Comparison of ENCODE assay signal across 23 cellular contexts in genomic region chr12:110728628-110729027, GRCh38. TPM values are rescaled to one million over a fixed set of nuclear protein-coding genes. Genes with fewer than 3 reads are reported as not detected.
DNase-seq lines count a peak whose midpoint lies in the region; ATAC-seq and TF ChIP-seq lines count a peak whose summit lies in the region.
"Had no signal": no experiment of that assay in that cellular context is flagged by ENCODE, and none has a peak within 500 bp of the region (broad histone marks: within the 10 kb centered on the region; RNA-seq: fewer than 3 reads in every experiment).

No MANE protein-coding gene starts in this region.

- POLR2A ChIA-PET in CD8-positive, alpha-beta memory T cell (lab: Charles Lee) = no interaction called here

- peaks cover 32 to 72% (median 58%) of the 10 kb centered on the region in 4 donors for H3K4me1 Mint-ChIP-seq in CD4-positive, CD25-positive, alpha-beta regulatory T cell
- H3K4me1 Mint-ChIP-seq in CD8-positive, alpha-beta memory T cell = peaks cover 65 to 78% (median 78%) of the 10 kb centered on the region in 3 donors
- peaks cover 41% of the 10 kb centered on the region for H3K4me1 Mint-ChIP-seq in activated T-helper 17 cell treated with anti-CD3 and anti-CD28 coated beads, Interleukin-2, amount 50 U/mL, for 72 hours
- peaks cover 35 to 61% (median 46%) of the 10 kb centered on the region in 3 donors for H3K4me1 Mint-ChIP-seq in naive B cell

- CTCF ChIA-PET in CD8-positive, alpha-beta memory T cell (lab: Charles Lee) = interaction anchor here (0.6 kb wide), 1 partner anchor 775 kb away, joined by 3 read pairs; no protein-coding TSS in a partner anchor

- no peaks in the 10 kb centered on the region for H3K27me3 Mint-ChIP-seq in CD4-positive, CD25-positive, alpha-beta regulatory T cell
- no peaks in the 10 kb centered on the region for H3K27me3 Mint-ChIP-seq in CD8-positive, alpha-beta memory T cell
- H3K27me3 Mint-ChIP-seq in activated T-helper 17 cell treated with anti-CD3 and anti-CD28 coated beads, Interleukin-2, amount 50 U/mL, for 72 hours = no peaks in the 10 kb centered on the region
- no peaks in the 10 kb centered on the region for H3K27me3 Mint-ChIP-seq in naive B cell
- H3K27me3 Mint-ChIP-seq: type B pancreatic cell had no signal

- peaks cover 86% of the 10 kb centered on the region for H3K36me3 ChIP-seq in CD4-positive, CD25-positive, alpha-beta regulatory T cell (ENCODE audit: control insufficient read depth, insufficient read depth, low read length)
- peaks cover 40% of the 10 kb centered on the region for H3K36me3 ChIP-seq in CD8-positive, alpha-beta memory T cell (ENCODE audit: insufficient read depth, low read length)
- no peaks in the 10 kb centered on the region for H3K36me3 ChIP-seq in testis (ENCODE audit: low read depth, missing control alignments)

- H3K27me3 ChIP-seq in CD4-positive, CD25-positive, alpha-beta regulatory T cell (ENCODE audit: control insufficient read depth, insufficient read depth, low read length) = no peaks in the 10 kb centered on the region
- no peaks in the 10 kb centered on the region for H3K27me3 ChIP-seq in CD8-positive, alpha-beta memory T cell (ENCODE audit: insufficient read depth, low read length, poor library complexity, severe bottlenecking)
- H3K27me3 ChIP-seq in foreskin keratinocyte (no peaks in the 10 kb centered on the region), testis (no peaks in the 10 kb centered on the region)
- H3K27me3 ChIP-seq: body of pancreas, colonic mucosa, stomach had no signal

- WGBS in testis, 2 donors = 81 to 95% methylated on average over 1 of the region's 1 CpG

- TF ChIP-seq CTCF in foreskin keratinocyte (conservative IDR thresholded peaks at IDR 0.05) (no peak), testis (IDR thresholded peaks at IDR 0.05) (no peak)

- no peak overlapping the region for H3K4me3 ChIP-seq in CD4-positive, CD25-positive, alpha-beta regulatory T cell (ENCODE audit: low read depth, low read length)
- H3K4me3 ChIP-seq in CD8-positive, alpha-beta memory T cell (ENCODE audit: low read length) = no peak overlapping the region
- no peak overlapping the region for H3K4me3 ChIP-seq in testis
- H3K4me3 ChIP-seq: body of pancreas, colonic mucosa, stomach had no signal

- H3K9me3 ChIP-seq in CD4-positive, CD25-positive, alpha-beta regulatory T cell (ENCODE audit: control insufficient read depth in 2 of 2, low read length in 2 of 2) = no peaks in the 10 kb centered on the region
- H3K9me3 ChIP-seq in CD8-positive, alpha-beta memory T cell (ENCODE audit: low read length) = no peaks in the 10 kb centered on the region
- H3K9me3 ChIP-seq in testis = no peaks in the 10 kb centered on the region
- H3K9me3 ChIP-seq: body of pancreas, Caco-2, colonic mucosa, stomach had no signal

- peak overlapping the region; percentile 9 to 93 (median 79) for H3K27ac Mint-ChIP-seq in CD4-positive, CD25-positive, alpha-beta regulatory T cell
- H3K27ac Mint-ChIP-seq in CD8-positive, alpha-beta memory T cell = peak overlapping the region; percentile 21 to 91 (median 74)
- H3K27ac Mint-ChIP-seq in activated T-helper 17 cell treated with anti-CD3 and anti-CD28 coated beads, Interleukin-2, amount 50 U/mL, for 72 hours = peak overlapping the region; percentile 78
- H3K27ac Mint-ChIP-seq in naive B cell = peak overlapping the region in 5 of 6 donors; percentile 41 to 90 (median 43)
- H3K27ac Mint-ChIP-seq: type B pancreatic cell had no signal

- intact Hi-C loops in testis (cut with DNase I; ENCODE audit: low total_unique reads) = no loop called here

- H3K4me1 ChIP-seq in CD4-positive, CD25-positive, alpha-beta regulatory T cell (ENCODE audit: control insufficient read depth, insufficient read depth, low read length, poor library complexity, severe bottlenecking) = peaks cover 41% of the 10 kb centered on the region
- peaks cover 22% of the 10 kb centered on the region for H3K4me1 ChIP-seq in CD8-positive, alpha-beta memory T cell (ENCODE audit: insufficient read depth, low read length)
- H3K4me1 ChIP-seq in foreskin keratinocyte (peaks cover 2% of the 10 kb centered on the region), testis (peaks cover 18% of the 10 kb centered on the region)
- H3K4me1 ChIP-seq: Caco-2 had no signal

- H3K4me3 Mint-ChIP-seq in CD4-positive, CD25-positive, alpha-beta regulatory T cell = peak overlapping the region; percentile 6 to 90 (median 39)
- peak overlapping the region in 4 of 7 donors; percentile 9 to 54 (median 24) for H3K4me3 Mint-ChIP-seq in CD8-positive, alpha-beta memory T cell
- peak overlapping the region; percentile 65 for H3K4me3 Mint-ChIP-seq in activated T-helper 17 cell treated with anti-CD3 and anti-CD28 coated beads, Interleukin-2, amount 50 U/mL, for 72 hours
- H3K4me3 Mint-ChIP-seq in naive B cell = no peak overlapping the region
- H3K4me3 Mint-ChIP-seq: neural crest cell, type B pancreatic cell had no signal

- no peaks in the 10 kb centered on the region for H3K9me3 Mint-ChIP-seq in CD4-positive, CD25-positive, alpha-beta regulatory T cell
- H3K9me3 Mint-ChIP-seq in CD8-positive, alpha-beta memory T cell = no peaks in the 10 kb centered on the region
- no peaks in the 10 kb centered on the region for H3K9me3 Mint-ChIP-seq in activated T-helper 17 cell treated with anti-CD3 and anti-CD28 coated beads, Interleukin-2, amount 50 U/mL, for 72 hours
- H3K9me3 Mint-ChIP-seq in naive B cell = no peaks in the 10 kb centered on the region
- H3K9me3 Mint-ChIP-seq: neural crest cell, type B pancreatic cell had no signal

- peak overlapping the region; percentile 76 for H3K27ac ChIP-seq in CD4-positive, CD25-positive, alpha-beta regulatory T cell (ENCODE audit: insufficient read depth, low read length, poor library complexity, severe bottlenecking)
- no peak overlapping the region for H3K27ac ChIP-seq in CD8-positive, alpha-beta memory T cell (ENCODE audit: low read depth, low read length)
- H3K27ac ChIP-seq in foreskin keratinocyte (no peak overlapping the region), testis (no peak overlapping the region)
- H3K27ac ChIP-seq: body of pancreas, colonic mucosa had no signal

- H3K36me3 Mint-ChIP-seq in CD4-positive, CD25-positive, alpha-beta regulatory T cell = peaks cover 46% of the 10 kb centered on the region
- H3K36me3 Mint-ChIP-seq in CD8-positive, alpha-beta memory T cell = peaks cover 13 to 88% (median 20%) of the 10 kb centered on the region in 3 donors
- H3K36me3 Mint-ChIP-seq in activated T-helper 17 cell treated with anti-CD3 and anti-CD28 coated beads, Interleukin-2, amount 50 U/mL, for 72 hours (ENCODE audit: low read depth) = peaks cover 100% of the 10 kb centered on the region
- peaks cover 16 to 28% of the 10 kb centered on the region in 2 donors for H3K36me3 Mint-ChIP-seq in naive B cell

- TF ChIP-seq POLR2A in testis (IDR thresholded peaks at IDR 0.05) = no peak

- no peak for ATAC-seq in CD4-positive, CD25-positive, alpha-beta regulatory T cell (ENCODE audit: low read depth in 2 of 2)
- ATAC-seq in activated T-helper 17 cell treated with anti-CD3 and anti-CD28 coated beads, Interleukin-2, amount 50 U/mL, for 72 hours (replicated peaks) = no peak
- ATAC-seq in naive B cell (ENCODE audit: low read depth in 2 of 2) = no peak
- no peak for ATAC-seq in foreskin keratinocyte
- ATAC-seq: body of pancreas, left cardiac atrium had no signal

- DNase-seq in CD4-positive, CD25-positive, alpha-beta regulatory T cell = no peak
- no peak for DNase-seq in CD8-positive, alpha-beta memory T cell
- DNase-seq in naive B cell = no peak
- no peak for DNase-seq in foreskin keratinocyte
- DNase-seq in testis = no peak
- DNase-seq in Kasumi-1 (lab: John Stamatoyannopoulos, UW) = no peak
- DNase-seq: activated CD4-positive, CD25-positive, alpha-beta regulatory T cell; activated naive CD4-positive, alpha-beta T cell; body of pancreas; Caco-2; colonic mucosa; DND-41; glutamatergic neuron; H7; left cardiac atrium; mesendoderm; NCI-H1092 treated with DMSO at 0.1 percent for 48 hours; NCI-H2081; NCI-H510A treated with DMSO at 0.1 percent for 48 hours; stomach had no signal

RNA-seq across cellular contexts. Expression of gene PPP1CC, which starts 14.1 kb away (rescaled TPM):
- total RNA-seq in CD4-positive, CD25-positive, alpha-beta regulatory T cell = 166 TPM
- polyA plus RNA-seq in CD4-positive, CD25-positive, alpha-beta regulatory T cell = 100 to 1,000 TPM; 166 to 177 (median 175) TPM
- total RNA-seq in CD8-positive, alpha-beta memory T cell = 100 to 1,000 TPM; 242 to 249 TPM
- 130 TPM for polyA plus RNA-seq in CD8-positive, alpha-beta memory T cell
- total RNA-seq in activated T-helper 17 cell treated with anti-CD3 and anti-CD28 coated beads, Interleukin-2, amount 50 U/mL, for 72 hours = 100 to 1,000 TPM; 185 to 259 TPM
- polyA plus RNA-seq in naive B cell (ENCODE audit: low read depth in 6 of 6) = 100 to 1,000 TPM; 198 to 315 (median 216) TPM
- total RNA-seq in foreskin keratinocyte = 118 and 143 TPM in 2 replicates
- polyA plus RNA-seq in foreskin keratinocyte = 76.2 and 107 TPM in 2 replicates
- total RNA-seq in testis = 100 to 1,000 TPM; 143 to 160 TPM
- 323 TPM for polyA plus RNA-seq in testis (ENCODE audit: insufficient read depth, low read depth, low replicate concordance)

RNA-seq across cellular contexts. Expression of gene HVCN1, which starts 39.7 kb away (rescaled TPM):
- total RNA-seq in CD4-positive, CD25-positive, alpha-beta regulatory T cell = 6.1 TPM
- polyA plus RNA-seq in CD4-positive, CD25-positive, alpha-beta regulatory T cell = 10 to 100 TPM; 19.8 to 50.0 (median 34.8) TPM
- 10 to 100 TPM; 18.5 to 20.2 TPM for total RNA-seq in CD8-positive, alpha-beta memory T cell
- 17.6 TPM for polyA plus RNA-seq in CD8-positive, alpha-beta memory T cell
- 1 to 10 TPM in 1 of 2 donors, under 1 TPM in 1; 0.71 to 1.7 TPM for total RNA-seq in activated T-helper 17 cell treated with anti-CD3 and anti-CD28 coated beads, Interleukin-2, amount 50 U/mL, for 72 hours
- 100 to 1,000 TPM; 654 to 887 (median 845) TPM for polyA plus RNA-seq in naive B cell (ENCODE audit: low read depth in 6 of 6)
- total RNA-seq in foreskin keratinocyte = 2.3 and 2.6 TPM in 2 replicates
- polyA plus RNA-seq in foreskin keratinocyte = 1.8 and 2.4 TPM in 2 replicates
- total RNA-seq in testis = 10 to 100 TPM; 39.7 to 52.0 TPM
- 139 TPM for polyA plus RNA-seq in testis (ENCODE audit: insufficient read depth, low read depth, low replicate concordance)

Comparison
In these comparisons a context has a peak if more than half of its experiments do, and no peak if none do; other contexts are left out.
1. H3K4me3 Mint-ChIP-seq: peak in CD4-positive, CD25-positive, alpha-beta regulatory T cell (4 of 4), CD8-positive, alpha-beta memory T cell (4 of 7) and activated T-helper 17 cell treated with anti-CD3 and anti-CD28 coated beads, Interleukin-2, amount 50 U/mL, for 72 hours (single experiment); none in naive B cell (0 of 8).
2. Peak in every context shown above with its lines, with median percentiles within 50 percentile points of each other: H3K27ac Mint-ChIP-seq.